16 cellular contexts compared by ENCODE assay signal in genomic region chr1:31014094-31014493, GRCh38. TPM values are rescaled to one million over a fixed set of nuclear protein-coding genes. Genes with fewer than 3 reads are reported as not detected.
DNase-seq lines count a peak whose midpoint lies in the region; ATAC-seq, FAIRE-seq and TF ChIP-seq lines count a peak whose summit lies in the region.
"Had no signal": no experiment of that assay in that cellular context is flagged by ENCODE, and none has a peak within 500 bp of the region (broad histone marks: within the 10 kb centered on the region; RNA-seq: fewer than 3 reads in every experiment).

No MANE protein-coding gene starts in this region.

- H3K27me3 ChIP-seq in keratinocyte (ENCODE audit: control insufficient read depth, extremely low read depth, insufficient read depth, low read length) (no peaks in the 10 kb centered on the region), thyroid gland (no peaks in the 10 kb centered on the region)

- POLR2A ChIA-PET in HEK293 (lab: Yijun Ruan, JAX) (no interaction called here), RWPE1 (lab: Yijun Ruan, JAX; ENCODE audit: low non-redundant PET) (no interaction called here)

- intact Hi-C loops in thyroid gland (cut with DNase I): no loop called here

- H3K4me1 ChIP-seq in HEK293 (ENCODE audit: control insufficient read depth, insufficient read depth, low read length) (peaks cover 46% of the 10 kb centered on the region), keratinocyte (ENCODE audit: control insufficient read depth, extremely low read depth, insufficient read depth, low read length) (peaks cover 45% of the 10 kb centered on the region), thyroid gland (peaks cover 56 to 82% of the 10 kb centered on the region in 2 donors)

- H3K9me3 ChIP-seq in HEK293 (ENCODE audit: control insufficient read depth, insufficient read depth, low read depth, low read length) (no peaks in the 10 kb centered on the region), keratinocyte (ENCODE audit: control insufficient read depth, low read depth, low read length) (no peaks in the 10 kb centered on the region), thyroid gland (no peaks in the 10 kb centered on the region)
- H3K9me3 ChIP-seq: HAP-1 had no signal

- H3K9ac ChIP-seq in keratinocyte (ENCODE audit: control insufficient read depth, extremely low read depth, insufficient read depth, low read length): no peak overlapping the region

- no peak overlapping the region for H2AFZ ChIP-seq in keratinocyte (ENCODE audit: control insufficient read depth, low read length)

- CTCF ChIA-PET in HEK293 (lab: Yijun Ruan, JAX): no interaction called here
- CTCF ChIA-PET in RWPE1 (lab: Yijun Ruan, JAX): interaction anchor here (0.6 kb wide), 2 partner anchors 10 to 296 kb away, joined by 3 to 4 read pairs; no protein-coding TSS in a partner anchor

- no peak overlapping the region for H3K4me3 ChIP-seq in HEK293 (ENCODE audit: low read depth, low read length)
- H3K4me3 ChIP-seq in keratinocyte (ENCODE audit: control insufficient read depth in 2 of 3, extremely low read depth in 1 of 3, insufficient read depth in 2 of 3, low read depth in 1 of 3, low read length in 3 of 3): no peak overlapping the region
- no peak overlapping the region for H3K4me3 ChIP-seq in thyroid gland (replicated peaks in 1 of 3)
- H3K4me3 ChIP-seq: HAP-1 had no signal

- peaks cover 14% of the 10 kb centered on the region for H3K9me1 ChIP-seq in keratinocyte (ENCODE audit: control insufficient read depth, extremely low read depth, insufficient read depth, low read length)

- no peak for ATAC-seq in HG02884 (IDR thresholded peaks at IDR 0.05; ENCODE audit: unreplicated experiment)
- ATAC-seq: Right ventricle myocardium inferior had no signal

- no peak for DNase-seq in RWPE1 (ENCODE audit: low spot score)
- DNase-seq in keratinocyte (ENCODE audit: low read depth, low spot score): no peak
- DNase-seq in thyroid gland: no peak
- no peak for DNase-seq in activated CD4-positive, CD25-positive, alpha-beta regulatory T cell (lab: John Stamatoyannopoulos, UW)
- DNase-seq in activated CD8-positive, alpha-beta memory T cell treated with anti-CD3 and anti-CD28 coated beads, Interleukin-2, amount 50 U/mL, for 48 hours: no peak
- DNase-seq: DND-41, NCI-H1417, NCI-H187, NCI-H2107, NCI-H2227 treated with DMSO at 0.1 percent for 48 hours, NCI-H524 treated with DMSO at 0.1 percent for 48 hours had no signal

- peaks cover 100% of the 10 kb centered on the region for H3K79me2 ChIP-seq in keratinocyte (ENCODE audit: control insufficient read depth, insufficient read depth, low read length)

- peaks cover 53% of the 10 kb centered on the region for H4K20me1 ChIP-seq in keratinocyte (ENCODE audit: control insufficient read depth, extremely low read depth, insufficient read depth, low read length)

- TF ChIP-seq CTCF in HEK293 (tag by site-specific recombination; IDR thresholded peaks at IDR 0.05): no peak
- no peak for TF ChIP-seq CTCF in RWPE1 (conservative IDR thresholded peaks at IDR 0.05; ENCODE audit: low read depth)
- no peak for TF ChIP-seq CTCF in keratinocyte (optimal IDR thresholded peaks at IDR 0.05 in 1 of 3, IDR thresholded peaks at IDR 0.05 in 1 of 3, conservative IDR thresholded peaks at IDR 0.05 in 1 of 3; ENCODE audit: extremely low read depth in 1 of 3, insufficient read depth in 2 of 3, low read length in 3 of 3)
- TF ChIP-seq CTCF in thyroid gland (IDR thresholded peaks at IDR 0.05): no peak

- H3K27ac ChIP-seq in HEK293 (ENCODE audit: extremely low read depth, low read depth, low read length): no peak overlapping the region
- peak overlapping the region; percentile 41; the same call in 1 of the 2 replicates for H3K27ac ChIP-seq in RWPE1
- no peak overlapping the region for H3K27ac ChIP-seq in keratinocyte (ENCODE audit: control insufficient read depth, insufficient read depth, low read length)
- peak overlapping the region; percentile 8 to 58 (median 33) for H3K27ac ChIP-seq in thyroid gland

- no peak for TF ChIP-seq POLR2A in thyroid gland (IDR thresholded peaks at IDR 0.05)

- dilution Hi-C loops in keratinocyte (cut with MboI; ENCODE audit: extremely low pct_ligation_motif_present, low sequenced_read_pairs): no loop called here

- peak overlapping the region; percentile 40 for H3K4me2 ChIP-seq in keratinocyte (ENCODE audit: control insufficient read depth, extremely low read depth, insufficient read depth, low read depth, low read length)

- no peak for FAIRE-seq in keratinocyte (lab: Jason Lieb, UNC)
- FAIRE-seq: G401.6 had no signal

- H3K36me3 ChIP-seq in HEK293 (ENCODE audit: control insufficient read depth in 2 of 2, insufficient read depth in 1 of 2, low read length in 2 of 2) (peaks cover 0 to 9% of the 10 kb centered on the region in 2 experiments; a peak in 2 of 3 replicates), keratinocyte (ENCODE audit: control insufficient read depth in 2 of 2, extremely low read depth in 1 of 2, insufficient read depth in 2 of 2, low read length in 2 of 2) (peaks cover 0 to 5% of the 10 kb centered on the region in 2 experiments), thyroid gland (no peaks in the 10 kb centered on the region)
- H3K36me3 ChIP-seq: HAP-1 had no signal

- 28 to 50% methylated on average over 1 of the region's 1 CpG for WGBS in thyroid gland, 2 donors

TF ChIP-seq in HEK293, 187 proteins besides CTCF, POLR2A, EP300 and RAD21:
- TF ChIP-seq ZNF121 (tag by site-specific recombination; IDR thresholded peaks at IDR 0.05) (peak; percentile 96), ZNF596 (tag by site-specific recombination; IDR thresholded peaks at IDR 0.05) (no peak)
- TF ChIP-seq, protein P1, sequence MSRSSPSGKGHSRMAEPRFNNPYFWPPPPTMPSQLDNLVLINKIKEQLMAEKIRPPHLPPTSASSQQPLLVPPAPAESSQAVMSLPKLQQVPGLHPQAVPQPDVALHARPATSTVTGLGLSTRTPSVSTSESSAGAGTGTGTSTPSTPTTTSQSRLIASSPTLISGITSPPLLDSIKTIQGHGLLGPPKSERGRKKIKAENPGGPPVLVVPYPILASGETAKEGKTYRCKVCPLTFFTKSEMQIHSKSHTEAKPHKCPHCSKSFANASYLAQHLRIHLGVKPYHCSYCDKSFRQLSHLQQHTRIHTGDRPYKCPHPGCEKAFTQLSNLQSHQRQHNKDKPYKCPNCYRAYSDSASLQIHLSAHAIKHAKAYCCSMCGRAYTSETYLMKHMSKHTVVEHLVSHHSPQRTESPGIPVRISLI (tag by site-specific recombination; IDR thresholded peaks at IDR 0.05): peak; percentile 97; the same call in 1 of the 2 replicates

RNA-seq across cellular contexts. Expression of gene PUM1, which starts 51.4 kb away (rescaled TPM):
- 64.0 to 86.4 TPM (median 68.6 TPM) in 3 replicates for polyA plus RNA-seq in keratinocyte
- 56.7 TPM for polyA plus RNA-seq in keratinocyte (2011; ENCODE audit: low read depth)
- polyA plus RNA-seq in keratinocyte (2011; cell fraction: cytosol; rRNA removed): 53.6 and 62.4 TPM in 2 replicates
- 145 and 192 TPM in 2 replicates for polyA plus RNA-seq in keratinocyte (2011; cell fraction: nucleus; rRNA removed)
- polyA plus RNA-seq in keratinocyte (2012; ENCODE audit: low replicate concordance): 41.4 and 57.5 TPM in 2 replicates
- 299 to 558 TPM (median 361 TPM) in 3 replicates for polyA minus RNA-seq in keratinocyte
- polyA minus RNA-seq in keratinocyte (2011; cell fraction: cytosol; rRNA and poly(A)+ RNA removed): 75.8 TPM
- polyA minus RNA-seq in keratinocyte (2011; cell fraction: nucleus; rRNA and poly(A)+ RNA removed): 119 and 208 TPM in 2 replicates
- total RNA-seq in thyroid gland: 100 to 1,000 TPM; 118 to 191 (median 132) TPM

Comparison
In these comparisons a context has a peak if more than half of its experiments do, and no peak if none do; other contexts are left out.
1. H3K27ac ChIP-seq: peak in RWPE1 (single experiment) and thyroid gland (3 of 3); none in HEK293 (single experiment) and keratinocyte (single experiment).